In the genomic region with DNA sequence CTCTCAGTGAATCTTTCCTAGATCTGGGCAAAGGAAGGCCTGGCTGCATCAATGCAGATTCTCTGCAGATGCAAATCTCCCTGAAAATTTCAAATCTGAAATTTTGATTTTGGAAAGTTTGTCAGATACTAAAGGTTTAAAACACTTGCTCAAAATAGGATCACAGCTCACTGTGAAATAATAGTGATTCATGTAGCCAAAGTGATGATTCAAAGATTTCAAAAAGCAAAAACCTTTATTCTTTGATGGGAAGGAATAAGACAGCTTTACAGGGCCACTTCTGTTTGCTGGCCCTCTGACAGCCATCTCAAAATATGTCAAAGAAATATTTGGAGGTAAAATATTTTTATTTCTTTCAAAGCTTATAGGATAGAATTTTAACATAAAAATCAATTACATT, we compare ENCODE assay signal across 6 cellular contexts. TPM values are rescaled to one million over a fixed set of nuclear protein-coding genes. Genes with fewer than 3 reads are reported as not detected.
DNase-seq lines count a peak whose midpoint lies in the region; ATAC-seq, FAIRE-seq and TF ChIP-seq lines count a peak whose summit lies in the region.
"Not testable (repeated sequence)": the region's sequence is repeated elsewhere in the genome, so short reads cannot be mapped to it uniquely, and the experiment has no call there.

No MANE protein-coding gene starts in this region.

- peak; percentile 69 for FAIRE-seq in GM12891 (lab: Jason Lieb, UNC)

- not testable (repeated sequence) for H3K27me3 Mint-ChIP-seq in T-helper 17 cell; activated CD4-positive, alpha-beta memory T cell treated with anti-CD3 and anti-CD28 coated beads for 36 hours; activated T-cell treated with anti-CD3 and anti-CD28 coated beads, Interleukin-2, amount 50 U/mL, for 72 hours (ENCODE audit: low read depth); stimulated activated naive CD8-positive, alpha-beta T cell treated with anti-CD3 and anti-CD28 coated beads, Interleukin-15, Interleukin-2, amounts not matched to agents 100 ng/mL and 50 ng/mL, for 24 hours

- ATAC-seq in T-helper 17 cell, result not testable (repeated sequence)
- peak; percentile 60 to 72 for ATAC-seq in activated T-cell treated with anti-CD3 and anti-CD28 coated beads, Interleukin-2, amount 50 U/mL, for 72 hours (replicated peaks in 1 of 2)
- ATAC-seq in activated naive CD4-positive, alpha-beta T cell treated with anti-CD3 and anti-CD28 coated beads, Interleukin-2, amount 50 U/mL, for 72 hours, result peak; percentile 53 to 78

- H3K4me1 Mint-ChIP-seq in T-helper 17 cell, result not testable (repeated sequence)
- H3K4me1 Mint-ChIP-seq in activated CD4-positive, alpha-beta memory T cell treated with anti-CD3 and anti-CD28 coated beads for 36 hours (ENCODE audit: low read depth), result peaks cover 32% of the 10 kb centered on the region
- H3K4me1 Mint-ChIP-seq in activated T-cell treated with anti-CD3 and anti-CD28 coated beads, Interleukin-2, amount 50 U/mL, for 72 hours (ENCODE audit: low read depth), result peaks cover 39% of the 10 kb centered on the region
- peaks cover 33% of the 10 kb centered on the region for H3K4me1 Mint-ChIP-seq in stimulated activated naive CD8-positive, alpha-beta T cell treated with anti-CD3 and anti-CD28 coated beads, Interleukin-15, Interleukin-2, amounts not matched to agents 100 ng/mL and 50 ng/mL, for 24 hours (ENCODE audit: low read depth)

- H3K9me3 ChIP-seq in T-helper 17 cell (ENCODE audit: control insufficient read depth, low read length, poor library complexity, severe bottlenecking), result not testable (repeated sequence)

- not testable (repeated sequence) for H3K9me3 Mint-ChIP-seq in activated CD4-positive, alpha-beta memory T cell treated with anti-CD3 and anti-CD28 coated beads for 36 hours; activated T-cell treated with anti-CD3 and anti-CD28 coated beads, Interleukin-2, amount 50 U/mL, for 72 hours; activated naive CD4-positive, alpha-beta T cell treated with anti-CD3 and anti-CD28 coated beads, Interleukin-2, amount 50 U/mL, for 72 hours; stimulated activated naive CD8-positive, alpha-beta T cell treated with anti-CD3 and anti-CD28 coated beads, Interleukin-15, Interleukin-2, amounts not matched to agents 100 ng/mL and 50 ng/mL, for 24 hours

- not testable (repeated sequence) for DNase-seq in GM12891 (ENCODE audit: insufficient read length, low spot score); T-helper 17 cell; activated CD4-positive, alpha-beta memory T cell treated with anti-CD3 and anti-CD28 coated beads for 36 hours; activated T-cell treated with anti-CD3 and anti-CD28 coated beads, Interleukin-2, amount 50 U/mL, for 72 hours; activated naive CD4-positive, alpha-beta T cell treated with anti-CD3 and anti-CD28 coated beads, Interleukin-2, amount 50 U/mL, for 72 hours (ENCODE audit: low spot score in 2 of 2)

- H3K4me3 Mint-ChIP-seq in T-helper 17 cell; activated CD4-positive, alpha-beta memory T cell treated with anti-CD3 and anti-CD28 coated beads for 36 hours; stimulated activated naive CD8-positive, alpha-beta T cell treated with anti-CD3 and anti-CD28 coated beads, Interleukin-15, Interleukin-2, amounts not matched to agents 100 ng/mL and 50 ng/mL, for 24 hours: not testable (repeated sequence)
- H3K4me3 Mint-ChIP-seq in activated T-cell treated with anti-CD3 and anti-CD28 coated beads, Interleukin-2, amount 50 U/mL, for 72 hours, result peak overlapping the region; percentile 9 to 51

- peak overlapping the region; percentile 66 for H3K27ac Mint-ChIP-seq in T-helper 17 cell
- peak overlapping the region; percentile 59 for H3K27ac Mint-ChIP-seq in activated CD4-positive, alpha-beta memory T cell treated with anti-CD3 and anti-CD28 coated beads for 36 hours
- peak overlapping the region; percentile 70 for H3K27ac Mint-ChIP-seq in activated T-cell treated with anti-CD3 and anti-CD28 coated beads, Interleukin-2, amount 50 U/mL, for 72 hours
- H3K27ac Mint-ChIP-seq in activated naive CD4-positive, alpha-beta T cell treated with anti-CD3 and anti-CD28 coated beads, Interleukin-2, amount 50 U/mL, for 72 hours, result peak overlapping the region; percentile 82 to 90
- peak overlapping the region; percentile 52 for H3K27ac Mint-ChIP-seq in stimulated activated naive CD8-positive, alpha-beta T cell treated with anti-CD3 and anti-CD28 coated beads, Interleukin-15, Interleukin-2, amounts not matched to agents 100 ng/mL and 50 ng/mL, for 24 hours

- CTCF ChIA-PET in activated CD4-positive, alpha-beta memory T cell treated with anti-CD3 and anti-CD28 coated beads for 36 hours (lab: Charles Lee), result interaction anchor here (1.0 kb wide), 1 partner anchor 57 kb away, joined by 3 read pairs; no protein-coding TSS in a partner anchor

- POLR2A ChIA-PET in activated CD4-positive, alpha-beta memory T cell treated with anti-CD3 and anti-CD28 coated beads for 36 hours (lab: Charles Lee), result not testable (repeated sequence)

- H3K36me3 Mint-ChIP-seq in T-helper 17 cell (ENCODE audit: low read depth); activated CD4-positive, alpha-beta memory T cell treated with anti-CD3 and anti-CD28 coated beads for 36 hours; activated T-cell treated with anti-CD3 and anti-CD28 coated beads, Interleukin-2, amount 50 U/mL, for 72 hours (ENCODE audit: insufficient read depth in 2 of 2); activated naive CD4-positive, alpha-beta T cell treated with anti-CD3 and anti-CD28 coated beads, Interleukin-2, amount 50 U/mL, for 72 hours; stimulated activated naive CD8-positive, alpha-beta T cell treated with anti-CD3 and anti-CD28 coated beads, Interleukin-15, Interleukin-2, amounts not matched to agents 100 ng/mL and 50 ng/mL, for 24 hours (ENCODE audit: low read depth): not testable (repeated sequence)

- not testable (repeated sequence) for TF ChIP-seq POLR2A in GM12891 (IDR thresholded peaks at IDR 0.05; ENCODE audit: low read depth, low read length)

- intact Hi-C loops in activated CD4-positive, alpha-beta memory T cell treated with anti-CD3 and anti-CD28 coated beads for 36 hours (cut with micrococcal nuclease), result loop anchor here (2.0 to 5.0 kb wide), 2 partner anchors 44 to 75 kb away; no protein-coding TSS in a partner anchor

RNA-seq across cellular contexts. Expression of a gene that starts 40.8 kb away (rescaled TPM):
- 49.9 TPM for polyA plus RNA-seq in GM12891 (2012; ENCODE audit: low read depth, missing spikeins)
- total RNA-seq in T-helper 17 cell, result 100 to 1,000 TPM; 273 to 331 TPM
- total RNA-seq in activated CD4-positive, alpha-beta memory T cell treated with anti-CD3 and anti-CD28 coated beads for 36 hours, result 10 to 100 TPM; 48.1 to 49.3 TPM
- 10 to 100 TPM; 66.3 to 80.0 TPM for total RNA-seq in activated T-cell treated with anti-CD3 and anti-CD28 coated beads, Interleukin-2, amount 50 U/mL, for 72 hours
- 100 to 1,000 TPM in 1 of 2 donors, 10 to 100 TPM in 1; 90.4 to 139 TPM for total RNA-seq in activated naive CD4-positive, alpha-beta T cell treated with anti-CD3 and anti-CD28 coated beads, Interleukin-2, amount 50 U/mL, for 72 hours
